8 cellular contexts compared by ENCODE assay signal in the genomic region with DNA sequence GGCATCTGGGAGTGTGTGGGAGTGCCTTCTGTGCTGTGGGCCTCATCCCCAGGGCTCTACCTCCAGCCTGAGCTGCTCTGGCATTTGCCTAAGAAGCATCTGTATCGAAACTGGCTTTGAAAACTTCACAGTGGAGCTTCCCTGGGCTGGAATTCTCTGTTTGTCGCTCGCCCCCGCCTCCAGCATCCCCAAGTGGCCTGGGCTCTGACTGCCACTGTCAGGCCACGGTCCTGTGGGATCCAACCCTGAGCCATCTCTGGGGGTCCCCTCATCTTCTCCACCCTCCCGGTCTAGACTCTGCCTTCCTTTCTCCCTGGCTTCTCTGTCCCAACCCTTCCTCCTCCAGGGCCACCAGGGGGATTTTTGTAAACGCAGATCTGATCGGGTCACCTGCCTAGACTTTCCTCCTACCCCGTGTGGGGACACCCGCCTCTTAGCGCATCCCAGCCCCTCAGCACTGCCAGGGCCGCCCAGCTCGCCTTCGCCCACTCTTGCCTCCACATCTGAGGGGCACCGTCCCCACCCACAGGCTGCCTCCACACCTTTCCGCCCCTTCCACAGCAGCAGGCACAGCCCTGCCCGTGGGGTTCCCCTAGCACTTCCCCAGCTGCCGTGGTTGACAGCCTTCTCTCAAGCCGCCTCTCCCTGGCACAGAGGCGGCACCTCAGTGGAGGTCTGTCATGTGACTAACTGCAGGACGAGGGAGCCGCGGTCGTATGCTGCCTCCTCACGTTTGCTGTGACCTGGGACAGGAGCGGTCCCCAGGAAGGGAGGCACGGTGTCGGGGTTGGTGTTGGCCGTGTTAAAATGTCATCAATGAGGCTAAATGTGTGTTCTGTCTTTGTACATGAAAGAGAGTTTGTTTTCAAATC. TPM values are rescaled to one million over a fixed set of nuclear protein-coding genes. Genes with fewer than 3 reads are reported as not detected.
DNase-seq lines count a peak whose midpoint lies in the region; ATAC-seq, FAIRE-seq and TF ChIP-seq lines count a peak whose summit lies in the region.

No MANE protein-coding gene starts in this region.

- H4K5ac ChIP-seq in H1 (ENCODE audit: insufficient read length, low read depth, low read length) = no peak overlapping the region

- FAIRE-seq in GM18507 (lab: Jason Lieb, UNC) (peak; percentile 91), H1 (lab: Jason Lieb, UNC) (no peak)

- H4K20me1 ChIP-seq in H1 (replicated peaks in 1 of 2; ENCODE audit: control insufficient read depth in 1 of 2, insufficient read depth in 2 of 2, low read length in 2 of 2) = peaks cover 0 to 15% of the 10 kb centered on the region in 2 experiments

- H3K4ac ChIP-seq in H1 (replicated peaks; ENCODE audit: insufficient read length, low read depth, low read length) = no peak overlapping the region

- ATAC-seq in HG03135 (IDR thresholded peaks at IDR 0.05; ENCODE audit: unreplicated experiment) = peak; percentile 65
- ATAC-seq in activated CD8-positive, alpha-beta T cell treated with anti-CD3 and anti-CD28 coated beads, Interleukin-2, amount 10 ng/mL, durations not matched to agents 7 days and 5 days = peak; percentile 92
- peak; percentile 58 to 74 (median 64) for ATAC-seq in psoas muscle

- TF ChIP-seq EP300 in H1 (IDR thresholded peaks at IDR 0.05; ENCODE audit: borderline replicate concordance in 1 of 2, low read depth in 2 of 2, low read length in 2 of 2) = no peak

- H3K18ac ChIP-seq in H1 (ENCODE audit: extremely low read depth, low read length) = no peak overlapping the region

- no peak overlapping the region for H4K91ac ChIP-seq in H1 (replicated peaks; ENCODE audit: insufficient read length, low read length)

- H3K9me3 Mint-ChIP-seq in activated CD8-positive, alpha-beta T cell treated with anti-CD3 and anti-CD28 coated beads, Interleukin-2, amount 10 ng/mL, durations not matched to agents 7 days and 5 days (ENCODE audit: insufficient read depth) = no peaks in the 10 kb centered on the region

- no peak overlapping the region for H2AK5ac ChIP-seq in H1 (ENCODE audit: low read depth, low read length)

- CTCF ChIA-PET in activated CD8-positive, alpha-beta T cell treated with anti-CD3 and anti-CD28 coated beads, Interleukin-2, amount 10 ng/mL, durations not matched to agents 7 days and 5 days (lab: Charles Lee) = interaction anchor here (0.7 to 4.4 kb wide), 8 partner anchors 14 to 331 kb away, joined by 3 to 27 read pairs (median 3); a partner anchor contains a TSS
- CTCF ChIA-PET in H1 (lab: Charles Lee; ENCODE audit: partially characterized antibody) = interaction anchor here (0.6 to 3.6 kb wide), 9 partner anchors 11 to 346 kb away, joined by 3 to 32 read pairs (median 4); a partner anchor contains a TSS

- TF ChIP-seq CTCF in H1 (IDR thresholded peaks at IDR 0.05; ENCODE audit: control extremely low read depth in 1 of 3, insufficient read depth in 1 of 3, low read depth in 1 of 3, low read length in 3 of 3) (peak in 1 of 3 experiments; percentile 21; a peak in 1 of 4 replicates), psoas muscle (IDR thresholded peaks at IDR 0.05) (peak; percentile 25)

- no peak overlapping the region for H3K9ac ChIP-seq in H1 (replicated peaks in 1 of 4; ENCODE audit: extremely low read depth in 1 of 4, low read depth in 3 of 4, low read length in 3 of 4)

- H3K4me3 Mint-ChIP-seq in activated CD8-positive, alpha-beta T cell treated with anti-CD3 and anti-CD28 coated beads, Interleukin-2, amount 10 ng/mL, durations not matched to agents 7 days and 5 days = peak overlapping the region; percentile 22

- H2BK20ac ChIP-seq in H1 (ENCODE audit: low read length) = no peak overlapping the region

- no peaks in the 10 kb centered on the region; a peak in 1 of 7 replicates for H3K27me3 ChIP-seq in H1 (replicated peaks in 1 of 4; ENCODE audit: control insufficient read depth in 3 of 4, extremely low read depth in 1 of 4, insufficient read depth in 3 of 4, low read length in 3 of 4)
- H3K27me3 ChIP-seq in psoas muscle (ENCODE audit: insufficient read depth in 3 of 3, low read length in 2 of 3) = no peaks in the 10 kb centered on the region

- H2BK120ac ChIP-seq in H1 (replicated peaks; ENCODE audit: low read depth, low read length) = no peak overlapping the region

- TF ChIP-seq RAD21 in H1 (IDR thresholded peaks at IDR 0.05 in 1 of 2, conservative IDR thresholded peaks at IDR 0.05 in 1 of 2; ENCODE audit: low read depth in 2 of 2, low read length in 2 of 2) = peak; percentile 40 to 47; a peak in 2 of 4 replicates

- no peaks in the 10 kb centered on the region for H3K23me2 ChIP-seq in H1 (ENCODE audit: low read depth, low read length)

- H3K79me2 ChIP-seq in H1 (ENCODE audit: control insufficient read depth in 1 of 2, insufficient read depth in 2 of 2, low read length in 2 of 2) = 0 out of 4 replicates have a peak, but pooled peaks cover 0 to 2% of the 10 kb centered on the region in 2 experiments

- H3K4me2 ChIP-seq in H1 (ENCODE audit: insufficient read depth in 1 of 2, low read depth in 2 of 2, low read length in 2 of 2) = no peak overlapping the region; a peak in 1 of 4 replicates

- no peak overlapping the region for H2AFZ ChIP-seq in H1 (ENCODE audit: low read length)

- no peak overlapping the region for H3K27ac ChIP-seq in H1 (ENCODE audit: low read depth, low read length)
- H3K27ac ChIP-seq in psoas muscle = no peak overlapping the region

- peaks cover 4% of the 10 kb centered on the region for H3K36me3 Mint-ChIP-seq in activated CD8-positive, alpha-beta T cell treated with anti-CD3 and anti-CD28 coated beads, Interleukin-2, amount 10 ng/mL, durations not matched to agents 7 days and 5 days (ENCODE audit: low read depth)

- 0 out of 2 replicates have a peak overlapping the region, but pooled peaks have one; percentile 44 for H2BK5ac ChIP-seq in H1 (ENCODE audit: low read depth, low read length)

- H3K4me3 ChIP-seq in H1 (ENCODE audit: extremely low read depth in 1 of 4, insufficient read depth in 2 of 4, low read depth in 3 of 4, low read length in 4 of 4) (no peak overlapping the region), psoas muscle (peak overlapping the region; percentile 2)

- DNase-seq in GM18507 (ENCODE audit: extremely low spot score, insufficient read length, low read depth) (peak; percentile 71), H1 (ENCODE audit: low read depth in 1 of 2, low spot score in 2 of 2) (no peak), psoas muscle (peak in 1 of 2 donors; percentile 79), NCI-H146 (lab: John Stamatoyannopoulos, UW) (no peak), Kasumi-1 (lab: John Stamatoyannopoulos, UW) (no peak), OCI-M1 (lab: John Stamatoyannopoulos, UW) (no peak)
- peak; percentile 80 for DNase-seq in activated CD8-positive, alpha-beta T cell treated with anti-CD3 and anti-CD28 coated beads, Interleukin-2, amount 10 ng/mL, durations not matched to agents 7 days and 5 days

- H3K4me1 Mint-ChIP-seq in activated CD8-positive, alpha-beta T cell treated with anti-CD3 and anti-CD28 coated beads, Interleukin-2, amount 10 ng/mL, durations not matched to agents 7 days and 5 days (ENCODE audit: low read depth) = peaks cover 27% of the 10 kb centered on the region

- no peak overlapping the region for H2BK15ac ChIP-seq in H1 (ENCODE audit: low read length)

- no peak overlapping the region for H3K23ac ChIP-seq in H1 (ENCODE audit: insufficient read length)

- H2BK12ac ChIP-seq in H1 (ENCODE audit: low read depth, low read length) = no peak overlapping the region

- no peak overlapping the region for H3K56ac ChIP-seq in H1 (replicated peaks; ENCODE audit: insufficient read length, low read depth, low read length)

- WGBS in H1 (ENCODE audit: extremely low coverage in 1 of 2, insufficient coverage in 1 of 2, insufficient read length in 1 of 2, insufficient replicate concordance in 2 of 2, low coverage in 1 of 2, low lambda C conversion rate in 2 of 2, missing lambda C conversion rate in 1 of 2), 2 experiments = 90% methylated on average over 28 of the region's 29 CpGs; no CpG with 5 or more reads in 1 of the 2 experiments
- 60 to 72% (median 62%) methylated on average over 29 of the region's 29 CpGs for WGBS in psoas muscle, 3 donors

- no peak overlapping the region for H3K14ac ChIP-seq in H1 (ENCODE audit: insufficient read length)

- TF ChIP-seq POLR2A in H1 (IDR thresholded peaks at IDR 0.05; ENCODE audit: control extremely low read depth in 1 of 2, low read depth in 2 of 2, low read length in 2 of 2) = no peak

- peak overlapping the region; percentile 28; the same call in 1 of the 2 replicates for H4K8ac ChIP-seq in H1 (ENCODE audit: extremely low read depth, insufficient read depth, low read length)

- POLR2A ChIA-PET in activated CD8-positive, alpha-beta T cell treated with anti-CD3 and anti-CD28 coated beads, Interleukin-2, amount 10 ng/mL, durations not matched to agents 7 days and 5 days (lab: Charles Lee) = interaction anchor here (1.1 kb wide), 1 partner anchor 27 kb away, joined by 4 read pairs; a partner anchor contains a TSS
- POLR2A ChIA-PET in H1 (lab: Charles Lee; ENCODE audit: partially characterized antibody) = interaction anchor here (0.8 to 1.5 kb wide), 4 partner anchors 10 to 116 kb away, joined by 3 to 5 read pairs (median 4); a partner anchor contains a TSS

- peak overlapping the region; percentile 65 for H3K27ac Mint-ChIP-seq in activated CD8-positive, alpha-beta T cell treated with anti-CD3 and anti-CD28 coated beads, Interleukin-2, amount 10 ng/mL, durations not matched to agents 7 days and 5 days

- H3K27me3 Mint-ChIP-seq in activated CD8-positive, alpha-beta T cell treated with anti-CD3 and anti-CD28 coated beads, Interleukin-2, amount 10 ng/mL, durations not matched to agents 7 days and 5 days (ENCODE audit: low read depth) = no peaks in the 10 kb centered on the region

- intact Hi-C loops in psoas muscle (cut with DNase I) = loop anchor here in 1 of 2 donors (5.0 kb wide), 1 partner anchor 330 kb away; a partner anchor contains a TSS

- H3K36me3 ChIP-seq in H1 (ENCODE audit: control insufficient read depth in 2 of 4, insufficient read depth in 4 of 4, low read length in 3 of 4) = no peaks in the 10 kb centered on the region
- no peaks in the 10 kb centered on the region for H3K36me3 ChIP-seq in psoas muscle (ENCODE audit: insufficient read depth in 1 of 2, low read depth in 1 of 2)

- H3K9me3 ChIP-seq in H1 (ENCODE audit: insufficient read depth in 2 of 2, low read depth in 1 of 2, low read length in 1 of 2) (no peaks in the 10 kb centered on the region), psoas muscle (no peaks in the 10 kb centered on the region)

- peaks cover 0 to 3% (median 0%) of the 10 kb centered on the region in 4 experiments; a peak in 1 of 7 replicates for H3K4me1 ChIP-seq in H1 (replicated peaks in 1 of 4; ENCODE audit: control insufficient read depth in 3 of 4, insufficient read depth in 4 of 4, low read length in 3 of 4)
- H3K4me1 ChIP-seq in psoas muscle = peaks cover 36% of the 10 kb centered on the region

- H3K79me1 ChIP-seq in H1 (ENCODE audit: low read depth, low read length) = peaks cover 12% of the 10 kb centered on the region

RNA-seq across cellular contexts. Expression of a gene that starts 12.0 kb away (rescaled TPM):
- 10 to 100 TPM; 21.1 to 22.4 TPM for total RNA-seq in activated CD8-positive, alpha-beta T cell treated with anti-CD3 and anti-CD28 coated beads, Interleukin-2, amount 10 ng/mL, durations not matched to agents 7 days and 5 days
- 18.6 and 21.5 TPM in 2 replicates for total RNA-seq in H1 (2021; fragmentation: NEBNext Ultra II Directional; extraction: Animal tissue kit (Norgen Biotek cat#: 25700))
- polyA plus RNA-seq in H1 (2011; rRNA removed) (8.7 and 13.3 TPM in 2 replicates), psoas muscle (1 to 10 TPM; 3.2 to 5.4 (median 4.8) TPM)
- polyA plus RNA-seq in H1 (2011; cell fraction: cytosol; rRNA removed) = 9.4 TPM
- 22.2 TPM for polyA plus RNA-seq in H1 (2011; cell fraction: nucleus; rRNA removed)
- 7.7 to 10.3 TPM (median 9.2 TPM) in 4 replicates for polyA plus RNA-seq in H1 (2012, experiment 1 of 2)
- polyA plus RNA-seq in H1 (2012, experiment 2 of 2) = 4.2 TPM
- polyA plus RNA-seq in H1 (2013, experiment 1 of 2) = 7.5 TPM
- 7.0 TPM for polyA plus RNA-seq in H1 (2013, experiment 2 of 2)
- polyA minus RNA-seq in H1 (2011; rRNA and poly(A)+ RNA removed) = 13.1 and 14.6 TPM in 2 replicates
- polyA minus RNA-seq in H1 (2011; cell fraction: cytosol; rRNA and poly(A)+ RNA removed) = 15.0 TPM
- polyA minus RNA-seq in H1 (2011; cell fraction: nucleus; rRNA and poly(A)+ RNA removed) = 13.0 TPM
- total RNA-seq in psoas muscle = 1 to 10 TPM; 6.0 to 8.9 (median 6.5) TPM

RNA-seq across cellular contexts. Expression of a gene that starts 15.8 kb away (rescaled TPM):
- under 1 TPM in 1 of 2 experiments, not detected in 1; 0.10 TPM for total RNA-seq in activated CD8-positive, alpha-beta T cell treated with anti-CD3 and anti-CD28 coated beads, Interleukin-2, amount 10 ng/mL, durations not matched to agents 7 days and 5 days
- total RNA-seq in H1 (2021; fragmentation: NEBNext Ultra II Directional; extraction: Animal tissue kit (Norgen Biotek cat#: 25700)) = 0.34 and 0.52 TPM in 2 replicates
- polyA plus RNA-seq in H1 (2011; rRNA removed) (0.30 and 0.74 TPM in 2 replicates), psoas muscle (under 1 TPM in 1 of 3 donors, not detected in 2; 0.01 TPM)
- 0.32 TPM for polyA plus RNA-seq in H1 (2011; cell fraction: cytosol; rRNA removed)
- 2.5 TPM for polyA plus RNA-seq in H1 (2011; cell fraction: nucleus; rRNA removed)
- polyA plus RNA-seq in H1 (2012, experiment 1 of 2) = 0.08 to 0.20 TPM (median 0.08 TPM) in 3 of 4 replicates, not detected in the other
- 0.10 TPM for polyA plus RNA-seq in H1 (2012, experiment 2 of 2)
- polyA plus RNA-seq in H1 (2013, experiment 1 of 2) = 0.10 TPM
- 0.15 TPM for polyA plus RNA-seq in H1 (2013, experiment 2 of 2)
- polyA minus RNA-seq in H1 (2011; rRNA and poly(A)+ RNA removed) = 0.13 and 0.46 TPM in 2 replicates
- 1.1 TPM for polyA minus RNA-seq in H1 (2011; cell fraction: cytosol; rRNA and poly(A)+ RNA removed)
- 4.2 TPM for polyA minus RNA-seq in H1 (2011; cell fraction: nucleus; rRNA and poly(A)+ RNA removed)
- under 1 TPM in 3 of 4 donors, not detected in 1; 0.13 to 0.20 (median 0.14) TPM for total RNA-seq in psoas muscle

RNA-seq across cellular contexts. Expression of a gene that starts 26.9 kb away (rescaled TPM):
- 100 to 1,000 TPM; 105 to 110 TPM for total RNA-seq in activated CD8-positive, alpha-beta T cell treated with anti-CD3 and anti-CD28 coated beads, Interleukin-2, amount 10 ng/mL, durations not matched to agents 7 days and 5 days
- 176 and 199 TPM in 2 replicates for total RNA-seq in H1 (2021; fragmentation: NEBNext Ultra II Directional; extraction: Animal tissue kit (Norgen Biotek cat#: 25700))
- polyA plus RNA-seq in H1 (2011; rRNA removed) (125 and 218 TPM in 2 replicates), psoas muscle (100 to 1,000 TPM; 165 to 241 (median 174) TPM)
- 35.7 TPM for polyA plus RNA-seq in H1 (2011; cell fraction: cytosol; rRNA removed)
- 80.2 TPM for polyA plus RNA-seq in H1 (2011; cell fraction: nucleus; rRNA removed)
- polyA plus RNA-seq in H1 (2012, experiment 1 of 2) = 161 to 288 TPM (median 238 TPM) in 4 replicates
- 371 TPM for polyA plus RNA-seq in H1 (2012, experiment 2 of 2)
- polyA plus RNA-seq in H1 (2013, experiment 1 of 2) = 359 TPM
- polyA plus RNA-seq in H1 (2013, experiment 2 of 2) = 478 TPM
- 15.2 and 20.3 TPM in 2 replicates for polyA minus RNA-seq in H1 (2011; rRNA and poly(A)+ RNA removed)
- 225 TPM for polyA minus RNA-seq in H1 (2011; cell fraction: cytosol; rRNA and poly(A)+ RNA removed)
- polyA minus RNA-seq in H1 (2011; cell fraction: nucleus; rRNA and poly(A)+ RNA removed) = 36.2 TPM
- total RNA-seq in psoas muscle = 100 to 1,000 TPM; 116 to 193 (median 182) TPM

RNA-seq across cellular contexts. Expression of a gene that starts 27.0 kb away (rescaled TPM):
- total RNA-seq in activated CD8-positive, alpha-beta T cell treated with anti-CD3 and anti-CD28 coated beads, Interleukin-2, amount 10 ng/mL, durations not matched to agents 7 days and 5 days = 10 to 100 TPM; 21.6 to 32.9 TPM
- total RNA-seq in H1 (2021; fragmentation: NEBNext Ultra II Directional; extraction: Animal tissue kit (Norgen Biotek cat#: 25700)) = 54.2 and 54.6 TPM in 2 replicates
- 55.6 and 71.2 TPM in 2 replicates for polyA plus RNA-seq in H1 (2011; rRNA removed)
- 57.9 TPM for polyA plus RNA-seq in H1 (2011; cell fraction: cytosol; rRNA removed)
- polyA plus RNA-seq in H1 (2011; cell fraction: nucleus; rRNA removed) = 227 TPM
- polyA plus RNA-seq in H1 (2012, experiment 1 of 2) = 41.6 to 54.3 TPM (median 48.8 TPM) in 4 replicates
- polyA plus RNA-seq in H1 (2012, experiment 2 of 2) = 45.5 TPM
- 32.6 TPM for polyA plus RNA-seq in H1 (2013, experiment 1 of 2)
- polyA plus RNA-seq in H1 (2013, experiment 2 of 2) = 32.0 TPM
- polyA minus RNA-seq in H1 (2011; rRNA and poly(A)+ RNA removed) = 17.1 and 20.1 TPM in 2 replicates
- 27.2 TPM for polyA minus RNA-seq in H1 (2011; cell fraction: cytosol; rRNA and poly(A)+ RNA removed)
- 66.0 TPM for polyA minus RNA-seq in H1 (2011; cell fraction: nucleus; rRNA and poly(A)+ RNA removed)
- 1 to 10 TPM in 1 of 4 donors, under 1 TPM in 3; 0.25 to 1.1 (median 0.47) TPM for total RNA-seq in psoas muscle
- 1 to 10 TPM in 2 of 3 donors, under 1 TPM in 1; 0.34 to 3.0 (median 1.2) TPM for polyA plus RNA-seq in psoas muscle

RNA-seq across cellular contexts. Expression of a gene that starts 33.3 kb away (rescaled TPM):
- 10 to 100 TPM; 54.0 to 58.5 TPM for total RNA-seq in activated CD8-positive, alpha-beta T cell treated with anti-CD3 and anti-CD28 coated beads, Interleukin-2, amount 10 ng/mL, durations not matched to agents 7 days and 5 days
- total RNA-seq in H1 (2021; fragmentation: NEBNext Ultra II Directional; extraction: Animal tissue kit (Norgen Biotek cat#: 25700)) = 43.0 and 45.0 TPM in 2 replicates
- polyA plus RNA-seq in H1 (2011; rRNA removed) = 54.6 and 77.1 TPM in 2 replicates
- polyA plus RNA-seq in H1 (2011; cell fraction: cytosol; rRNA removed) = 63.4 TPM
- polyA plus RNA-seq in H1 (2011; cell fraction: nucleus; rRNA removed) = 345 TPM
- 36.6 to 63.3 TPM (median 57.3 TPM) in 4 replicates for polyA plus RNA-seq in H1 (2012, experiment 1 of 2)
- polyA plus RNA-seq in H1 (2012, experiment 2 of 2) = 26.8 TPM
- polyA plus RNA-seq in H1 (2013, experiment 1 of 2) = 19.9 TPM
- 18.3 TPM for polyA plus RNA-seq in H1 (2013, experiment 2 of 2)
- polyA minus RNA-seq in H1 (2011; rRNA and poly(A)+ RNA removed) = 15.9 and 28.8 TPM in 2 replicates
- 36.0 TPM for polyA minus RNA-seq in H1 (2011; cell fraction: cytosol; rRNA and poly(A)+ RNA removed)
- polyA minus RNA-seq in H1 (2011; cell fraction: nucleus; rRNA and poly(A)+ RNA removed) = 89.1 TPM
- total RNA-seq in psoas muscle = 10 to 100 TPM in 1 of 4 donors, 1 to 10 TPM in 3; 5.7 to 12.4 (median 9.3) TPM
- 10 to 100 TPM in 2 of 3 donors, 1 to 10 TPM in 1; 5.4 to 12.6 (median 11.8) TPM for polyA plus RNA-seq in psoas muscle

Comparison
In these comparisons a context has a peak if more than half of its experiments do, and no peak if none do; other contexts are left out.
1. DNase-seq: peak in GM18507 (single experiment) and activated CD8-positive, alpha-beta T cell treated with anti-CD3 and anti-CD28 coated beads, Interleukin-2, amount 10 ng/mL, durations not matched to agents 7 days and 5 days (single experiment); none in H1 (0 of 2), NCI-H146 (single experiment), Kasumi-1 (0 of 2) and OCI-M1 (single experiment).
2. Peak in every context shown above with its lines, with median percentiles within 50 percentile points of each other: ATAC-seq.